In the genomic region with DNA sequence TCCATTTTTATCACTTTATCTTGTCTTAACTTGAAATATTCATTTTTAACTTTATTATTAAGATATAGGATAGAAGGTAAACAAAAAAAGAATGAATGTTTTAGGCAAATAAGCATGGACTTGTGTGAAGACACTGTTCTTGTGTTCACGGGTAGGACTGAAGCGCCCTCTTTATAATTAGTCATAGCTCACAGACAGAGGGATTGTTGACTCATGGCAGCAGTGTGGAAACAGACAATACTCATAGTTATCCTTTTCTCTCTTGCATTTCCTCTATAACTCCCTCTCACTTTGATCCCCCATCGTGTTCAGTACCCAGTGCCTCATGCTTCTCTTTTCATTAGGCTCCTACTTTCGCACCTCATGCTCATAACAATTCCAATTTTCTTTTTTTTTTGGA, we compare ENCODE assay signal across 12 cellular contexts.
DNase-seq lines count a peak whose midpoint lies in the region; ATAC-seq and TF ChIP-seq lines count a peak whose summit lies in the region.
"Had no signal": no experiment of that assay in that cellular context is flagged by ENCODE, and none has a peak within 500 bp of the region (broad histone marks: within the 10 kb centered on the region; RNA-seq: fewer than 3 reads in every experiment).

No MANE protein-coding gene starts in this region.

- ATAC-seq in WTC11 (no peak), GM21786 (IDR thresholded peaks at IDR 0.05; ENCODE audit: unreplicated experiment) (no peak)
- ATAC-seq: activated CD8-positive, alpha-beta memory T cell treated with anti-CD3 and anti-CD28 coated beads, Interleukin-2, amount 10 ng/mL, durations not matched to agents 7 days and 5 days had no signal

- H3K9me3 Mint-ChIP-seq in WTC11, result peaks cover 14% of the 10 kb centered on the region
- H3K9me3 Mint-ChIP-seq: nephron had no signal

- peak overlapping the region; percentile 82 for H3K27ac Mint-ChIP-seq in WTC11
- H3K27ac Mint-ChIP-seq: activated CD8-positive, alpha-beta memory T cell treated with anti-CD3 and anti-CD28 coated beads, Interleukin-2, amount 10 ng/mL, durations not matched to agents 7 days and 5 days; nephron had no signal

- H3K27me3 Mint-ChIP-seq in WTC11 (ENCODE audit: low read depth), result no peaks in the 10 kb centered on the region
- H3K27me3 Mint-ChIP-seq: activated CD8-positive, alpha-beta memory T cell treated with anti-CD3 and anti-CD28 coated beads, Interleukin-2, amount 10 ng/mL, durations not matched to agents 7 days and 5 days had no signal

- H3K36me3 ChIP-seq in BJ (ENCODE audit: control insufficient read depth, insufficient read depth, low read length), result no peaks in the 10 kb centered on the region

- POLR2A ChIA-PET in BJ (lab: Charles Lee) (no interaction called here), WTC11 (lab: Charles Lee) (no interaction called here)

- H3K27me3 ChIP-seq in BJ (ENCODE audit: control insufficient read depth, insufficient read depth, low read length), result no peaks in the 10 kb centered on the region

- peaks cover 65% of the 10 kb centered on the region for H3K4me1 Mint-ChIP-seq in WTC11
- H3K4me1 Mint-ChIP-seq: activated CD8-positive, alpha-beta memory T cell treated with anti-CD3 and anti-CD28 coated beads, Interleukin-2, amount 10 ng/mL, durations not matched to agents 7 days and 5 days; nephron had no signal

- no peak for TF ChIP-seq CTCF in BJ (IDR thresholded peaks at IDR 0.05; ENCODE audit: insufficient read depth, low read depth, low read length)
- no peak for TF ChIP-seq CTCF in WTC11 (IDR thresholded peaks at IDR 0.05)

- H3K4me3 Mint-ChIP-seq in WTC11, result no peak overlapping the region
- H3K4me3 Mint-ChIP-seq: activated CD8-positive, alpha-beta memory T cell treated with anti-CD3 and anti-CD28 coated beads, Interleukin-2, amount 10 ng/mL, durations not matched to agents 7 days and 5 days; nephron had no signal

- CTCF ChIA-PET in BJ (lab: Yijun Ruan, JAX) (no interaction called here), WTC11 (lab: Charles Lee) (no interaction called here)

- peak; percentile 10 for DNase-seq in BJ (ENCODE audit: low read depth)
- DNase-seq in LHCN-M2 (ENCODE audit: low read depth), result peak; percentile 78
- DNase-seq in WTC11 (ENCODE audit: low spot score), result no peak
- peak; percentile 40 for DNase-seq in hepatic stellate cell (ENCODE audit: low spot score)
- no peak for DNase-seq in retina
- DNase-seq in SKM-1 treated with dmso at 0.1 percent for 144 hours (lab: John Stamatoyannopoulos, UW; ENCODE audit: unreplicated experiment), result no peak
- DNase-seq in T-helper 9 cell, result no peak
- DNase-seq: activated CD8-positive, alpha-beta memory T cell treated with anti-CD3 and anti-CD28 coated beads, Interleukin-2, amount 10 ng/mL, durations not matched to agents 7 days and 5 days; NCI-H1436 treated with DMSO at 0.1 percent for 48 hours; stimulated activated CD4-positive, alpha-beta T cell treated with anti-CD3 and anti-CD28 coated beads, Interleukin-4, amount 100 ng/mL, for 24 hours had no signal

- no peak overlapping the region for H3K4me3 ChIP-seq in BJ (ENCODE audit: low read depth, low read length)

- H3K36me3 Mint-ChIP-seq in WTC11, result peaks cover 9% of the 10 kb centered on the region
- H3K36me3 Mint-ChIP-seq: activated CD8-positive, alpha-beta memory T cell treated with anti-CD3 and anti-CD28 coated beads, Interleukin-2, amount 10 ng/mL, durations not matched to agents 7 days and 5 days had no signal

TF ChIP-seq in WTC11, 78 proteins besides CTCF, POLR2A, EP300 and RAD21:
- no peak for TF ChIP-seq JAZF1 (CRISPR knock-in tag; IDR thresholded peaks at IDR 0.05)
- no peak for TF ChIP-seq PREB (CRISPR knock-in tag; IDR thresholded peaks at IDR 0.05; ENCODE audit: borderline replicate concordance)
- no peak for TF ChIP-seq HMGXB4 (CRISPR knock-in tag; IDR thresholded peaks at IDR 0.05)
- no peak for TF ChIP-seq ATF2 (CRISPR knock-in tag; IDR thresholded peaks at IDR 0.05; ENCODE audit: borderline replicate concordance, low read depth)
- TF ChIP-seq PRRX2 (CRISPR knock-in tag; IDR thresholded peaks at IDR 0.05), result no peak
- TF ChIP-seq HMGA2 (CRISPR knock-in tag; IDR thresholded peaks at IDR 0.05), result no peak
- TF ChIP-seq ZNF121 (CRISPR knock-in tag; IDR thresholded peaks at IDR 0.05), result no peak
- no peak for TF ChIP-seq FOXK1 (CRISPR knock-in tag; IDR thresholded peaks at IDR 0.05)
- TF ChIP-seq, protein P1, sequence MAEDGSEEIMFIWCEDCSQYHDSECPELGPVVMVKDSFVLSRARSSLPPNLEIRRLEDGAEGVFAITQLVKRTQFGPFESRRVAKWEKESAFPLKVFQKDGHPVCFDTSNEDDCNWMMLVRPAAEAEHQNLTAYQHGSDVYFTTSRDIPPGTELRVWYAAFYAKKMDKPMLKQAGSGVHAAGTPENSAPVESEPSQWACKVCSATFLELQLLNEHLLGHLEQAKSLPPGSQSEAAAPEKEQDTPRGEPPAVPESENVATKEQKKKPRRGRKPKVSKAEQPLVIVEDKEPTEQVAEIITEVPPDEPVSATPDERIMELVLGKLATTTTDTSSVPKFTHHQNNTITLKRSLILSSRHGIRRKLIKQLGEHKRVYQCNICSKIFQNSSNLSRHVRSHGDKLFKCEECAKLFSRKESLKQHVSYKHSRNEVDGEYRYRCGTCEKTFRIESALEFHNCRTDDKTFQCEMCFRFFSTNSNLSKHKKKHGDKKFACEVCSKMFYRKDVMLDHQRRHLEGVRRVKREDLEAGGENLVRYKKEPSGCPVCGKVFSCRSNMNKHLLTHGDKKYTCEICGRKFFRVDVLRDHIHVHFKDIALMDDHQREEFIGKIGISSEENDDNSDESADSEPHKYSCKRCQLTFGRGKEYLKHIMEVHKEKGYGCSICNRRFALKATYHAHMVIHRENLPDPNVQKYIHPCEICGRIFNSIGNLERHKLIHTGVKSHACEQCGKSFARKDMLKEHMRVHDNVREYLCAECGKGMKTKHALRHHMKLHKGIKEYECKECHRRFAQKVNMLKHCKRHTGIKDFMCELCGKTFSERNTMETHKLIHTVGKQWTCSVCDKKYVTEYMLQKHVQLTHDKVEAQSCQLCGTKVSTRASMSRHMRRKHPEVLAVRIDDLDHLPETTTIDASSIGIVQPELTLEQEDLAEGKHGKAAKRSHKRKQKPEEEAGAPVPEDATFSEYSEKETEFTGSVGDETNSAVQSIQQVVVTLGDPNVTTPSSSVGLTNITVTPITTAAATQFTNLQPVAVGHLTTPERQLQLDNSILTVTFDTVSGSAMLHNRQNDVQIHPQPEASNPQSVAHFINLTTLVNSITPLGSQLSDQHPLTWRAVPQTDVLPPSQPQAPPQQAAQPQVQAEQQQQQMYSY (CRISPR knock-in tag; IDR thresholded peaks at IDR 0.05), result no peak
- no peak for TF ChIP-seq TEAD1 (CRISPR knock-in tag; IDR thresholded peaks at IDR 0.05)
- TF ChIP-seq, protein P2, sequence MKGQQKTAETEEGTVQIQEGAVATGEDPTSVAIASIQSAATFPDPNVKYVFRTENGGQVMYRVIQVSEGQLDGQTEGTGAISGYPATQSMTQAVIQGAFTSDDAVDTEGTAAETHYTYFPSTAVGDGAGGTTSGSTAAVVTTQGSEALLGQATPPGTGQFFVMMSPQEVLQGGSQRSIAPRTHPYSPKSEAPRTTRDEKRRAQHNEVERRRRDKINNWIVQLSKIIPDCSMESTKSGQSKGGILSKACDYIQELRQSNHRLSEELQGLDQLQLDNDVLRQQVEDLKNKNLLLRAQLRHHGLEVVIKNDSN (CRISPR knock-in tag; IDR thresholded peaks at IDR 0.05), result no peak

Comparison
In these comparisons a context has a peak if more than half of its experiments do, and no peak if none do; other contexts are left out.
1. DNase-seq: peak in BJ (single experiment), LHCN-M2 (single experiment) and hepatic stellate cell (single experiment); none in WTC11 (single experiment), retina (single experiment), SKM-1 treated with dmso at 0.1 percent for 144 hours (single experiment) and T-helper 9 cell (single experiment).